Comparison of ENCODE assay signal across 1 cellular context in genomic region chr6:142790257-142790656, GRCh38.
TF ChIP-seq lines count a peak whose summit lies in the region.

No MANE protein-coding gene starts in this region.

TF ChIP-seq in HepG2, 621 proteins besides CTCF, POLR2A, EP300 and RAD21 (continued from another document and continues in another):
- TF ChIP-seq AHDC1 (CRISPR knock-in tag; IDR thresholded peaks at IDR 0.05; ENCODE audit: borderline replicate concordance) (peak; percentile 63; the same call in 1 of the 2 replicates), TFDP2 (CRISPR knock-in tag; IDR thresholded peaks at IDR 0.05) (no peak), ZNF775 (CRISPR knock-in tag; IDR thresholded peaks at IDR 0.05; ENCODE audit: borderline replicate concordance) (no peak), HMGA1 (CRISPR knock-in tag; conservative IDR thresholded peaks at IDR 0.05) (no peak), HMG20A (CRISPR knock-in tag; IDR thresholded peaks at IDR 0.05; ENCODE audit: borderline replicate concordance) (no peak), CEBPG (CRISPR knock-in tag; IDR thresholded peaks at IDR 0.05) (no peak), ZKSCAN1 (IDR thresholded peaks at IDR 0.05; ENCODE audit: low read length) (no peak), EED (CRISPR knock-in tag; IDR thresholded peaks at IDR 0.05) (no peak), HDAC2 (CRISPR knock-in tag; IDR thresholded peaks at IDR 0.05) (no peak), SNAPC4 (CRISPR knock-in tag; IDR thresholded peaks at IDR 0.05) (no peak), HDAC1 (CRISPR knock-in tag; IDR thresholded peaks at IDR 0.05) (no peak), ZNF652 (CRISPR knock-in tag; IDR thresholded peaks at IDR 0.05; ENCODE audit: borderline replicate concordance, low read depth) (no peak), KLF15 (CRISPR knock-in tag; IDR thresholded peaks at IDR 0.05; ENCODE audit: borderline replicate concordance) (no peak), POGZ (CRISPR knock-in tag; IDR thresholded peaks at IDR 0.05) (no peak), CBX5 (CRISPR knock-in tag; IDR thresholded peaks at IDR 0.05; ENCODE audit: borderline replicate concordance) (no peak), NFIC (IDR thresholded peaks at IDR 0.05; ENCODE audit: low read length) (peak; percentile 39; the same call in 1 of the 2 replicates), FOXA3 (CRISPR knock-in tag; IDR thresholded peaks at IDR 0.05) (peak; percentile 64), HNF4G (IDR thresholded peaks at IDR 0.05; ENCODE audit: borderline replicate concordance, low read depth, low read length) (no peak), HNF4G (CRISPR knock-in tag; IDR thresholded peaks at IDR 0.05; ENCODE audit: borderline replicate concordance, low read depth) (no peak), MYPOP (CRISPR knock-in tag; IDR thresholded peaks at IDR 0.05) (no peak), ZNF256 (CRISPR knock-in tag; conservative IDR thresholded peaks at IDR 0.05) (no peak), ZNF607 (CRISPR knock-in tag; IDR thresholded peaks at IDR 0.05; ENCODE audit: borderline replicate concordance) (no peak), ZNF547 (CRISPR knock-in tag; IDR thresholded peaks at IDR 0.05) (no peak), STAT6 (CRISPR knock-in tag; IDR thresholded peaks at IDR 0.05; ENCODE audit: borderline replicate concordance) (no peak), FOXJ3 (CRISPR knock-in tag; IDR thresholded peaks at IDR 0.05; ENCODE audit: borderline replicate concordance) (0 out of 2 replicates have a peak, but pooled peaks have one; percentile 39), ZNF253 (CRISPR knock-in tag; IDR thresholded peaks at IDR 0.05; ENCODE audit: borderline replicate concordance) (no peak), STAG1 (CRISPR knock-in tag; IDR thresholded peaks at IDR 0.05) (no peak), NBN (conservative IDR thresholded peaks at IDR 0.05) (no peak), TSC22D2 (CRISPR knock-in tag; IDR thresholded peaks at IDR 0.05; ENCODE audit: borderline replicate concordance) (no peak)
- TF ChIP-seq, protein P1, sequence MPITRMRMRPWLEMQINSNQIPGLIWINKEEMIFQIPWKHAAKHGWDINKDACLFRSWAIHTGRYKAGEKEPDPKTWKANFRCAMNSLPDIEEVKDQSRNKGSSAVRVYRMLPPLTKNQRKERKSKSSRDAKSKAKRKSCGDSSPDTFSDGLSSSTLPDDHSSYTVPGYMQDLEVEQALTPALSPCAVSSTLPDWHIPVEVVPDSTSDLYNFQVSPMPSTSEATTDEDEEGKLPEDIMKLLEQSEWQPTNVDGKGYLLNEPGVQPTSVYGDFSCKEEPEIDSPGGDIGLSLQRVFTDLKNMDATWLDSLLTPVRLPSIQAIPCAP (CRISPR knock-in tag; IDR thresholded peaks at IDR 0.05; ENCODE audit: low read depth): no peak
- TF ChIP-seq, protein P2, sequence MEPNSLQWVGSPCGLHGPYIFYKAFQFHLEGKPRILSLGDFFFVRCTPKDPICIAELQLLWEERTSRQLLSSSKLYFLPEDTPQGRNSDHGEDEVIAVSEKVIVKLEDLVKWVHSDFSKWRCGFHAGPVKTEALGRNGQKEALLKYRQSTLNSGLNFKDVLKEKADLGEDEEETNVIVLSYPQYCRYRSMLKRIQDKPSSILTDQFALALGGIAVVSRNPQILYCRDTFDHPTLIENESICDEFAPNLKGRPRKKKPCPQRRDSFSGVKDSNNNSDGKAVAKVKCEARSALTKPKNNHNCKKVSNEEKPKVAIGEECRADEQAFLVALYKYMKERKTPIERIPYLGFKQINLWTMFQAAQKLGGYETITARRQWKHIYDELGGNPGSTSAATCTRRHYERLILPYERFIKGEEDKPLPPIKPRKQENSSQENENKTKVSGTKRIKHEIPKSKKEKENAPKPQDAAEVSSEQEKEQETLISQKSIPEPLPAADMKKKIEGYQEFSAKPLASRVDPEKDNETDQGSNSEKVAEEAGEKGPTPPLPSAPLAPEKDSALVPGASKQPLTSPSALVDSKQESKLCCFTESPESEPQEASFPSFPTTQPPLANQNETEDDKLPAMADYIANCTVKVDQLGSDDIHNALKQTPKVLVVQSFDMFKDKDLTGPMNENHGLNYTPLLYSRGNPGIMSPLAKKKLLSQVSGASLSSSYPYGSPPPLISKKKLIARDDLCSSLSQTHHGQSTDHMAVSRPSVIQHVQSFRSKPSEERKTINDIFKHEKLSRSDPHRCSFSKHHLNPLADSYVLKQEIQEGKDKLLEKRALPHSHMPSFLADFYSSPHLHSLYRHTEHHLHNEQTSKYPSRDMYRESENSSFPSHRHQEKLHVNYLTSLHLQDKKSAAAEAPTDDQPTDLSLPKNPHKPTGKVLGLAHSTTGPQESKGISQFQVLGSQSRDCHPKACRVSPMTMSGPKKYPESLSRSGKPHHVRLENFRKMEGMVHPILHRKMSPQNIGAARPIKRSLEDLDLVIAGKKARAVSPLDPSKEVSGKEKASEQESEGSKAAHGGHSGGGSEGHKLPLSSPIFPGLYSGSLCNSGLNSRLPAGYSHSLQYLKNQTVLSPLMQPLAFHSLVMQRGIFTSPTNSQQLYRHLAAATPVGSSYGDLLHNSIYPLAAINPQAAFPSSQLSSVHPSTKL (CRISPR knock-in tag; IDR thresholded peaks at IDR 0.05): peak; percentile 74
- TF ChIP-seq, protein P3, sequence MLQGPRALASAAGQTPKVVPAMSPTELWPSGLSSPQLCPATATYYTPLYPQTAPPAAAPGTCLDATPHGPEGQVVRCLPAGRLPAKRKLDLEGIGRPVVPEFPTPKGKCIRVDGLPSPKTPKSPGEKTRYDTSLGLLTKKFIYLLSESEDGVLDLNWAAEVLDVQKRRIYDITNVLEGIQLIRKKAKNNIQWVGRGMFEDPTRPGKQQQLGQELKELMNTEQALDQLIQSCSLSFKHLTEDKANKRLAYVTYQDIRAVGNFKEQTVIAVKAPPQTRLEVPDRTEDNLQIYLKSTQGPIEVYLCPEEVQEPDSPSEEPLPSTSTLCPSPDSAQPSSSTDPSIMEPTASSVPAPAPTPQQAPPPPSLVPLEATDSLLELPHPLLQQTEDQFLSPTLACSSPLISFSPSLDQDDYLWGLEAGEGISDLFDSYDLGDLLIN (CRISPR knock-in tag; IDR thresholded peaks at IDR 0.05; ENCODE audit: borderline replicate concordance): no peak
- TF ChIP-seq, protein P4, sequence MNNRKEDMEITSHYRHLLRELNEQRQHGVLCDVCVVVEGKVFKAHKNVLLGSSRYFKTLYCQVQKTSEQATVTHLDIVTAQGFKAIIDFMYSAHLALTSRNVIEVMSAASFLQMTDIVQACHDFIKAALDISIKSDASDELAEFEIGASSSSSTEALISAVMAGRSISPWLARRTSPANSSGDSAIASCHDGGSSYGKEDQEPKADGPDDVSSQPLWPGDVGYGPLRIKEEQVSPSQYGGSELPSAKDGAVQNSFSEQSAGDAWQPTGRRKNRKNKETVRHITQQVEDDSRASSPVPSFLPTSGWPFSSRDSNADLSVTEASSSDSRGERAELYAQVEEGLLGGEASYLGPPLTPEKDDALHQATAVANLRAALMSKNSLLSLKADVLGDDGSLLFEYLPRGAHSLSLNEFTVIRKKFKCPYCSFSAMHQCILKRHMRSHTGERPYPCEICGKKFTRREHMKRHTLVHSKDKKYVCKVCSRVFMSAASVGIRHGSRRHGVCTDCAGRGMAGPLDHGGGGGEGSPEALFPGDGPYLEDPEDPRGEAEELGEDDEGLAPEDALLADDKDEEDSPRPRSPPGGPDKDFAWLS (CRISPR knock-in tag; IDR thresholded peaks at IDR 0.05; ENCODE audit: borderline replicate concordance): no peak
